21 cellular contexts compared by ENCODE assay signal in genomic region chr6:14511192-14511591, GRCh38.
DNase-seq lines count a peak whose midpoint lies in the region; ATAC-seq and TF ChIP-seq lines count a peak whose summit lies in the region.
"Had no signal": no experiment of that assay in that cellular context is flagged by ENCODE, and none has a peak within 500 bp of the region (broad histone marks: within the 10 kb centered on the region; RNA-seq: fewer than 3 reads in every experiment).

No MANE protein-coding gene starts in this region.

- H3K9ac ChIP-seq in Loucy (ENCODE audit: low read depth, low read length, poor library complexity, severe bottlenecking), result peak overlapping the region; percentile 4
- H3K9ac ChIP-seq: BLaER1 treated with 17β-estradiol and CSF1 and Interleukin-3, amounts not matched to agents 10 nM and 100 nM had no signal

- no peaks in the 10 kb centered on the region for H3K79me2 ChIP-seq in Loucy (ENCODE audit: insufficient read depth, low read length)

- H3K9me2 ChIP-seq in Loucy (replicated peaks; ENCODE audit: low read depth, low read length), result no peaks in the 10 kb centered on the region

- no peaks in the 10 kb centered on the region for H3K27me3 ChIP-seq in Loucy (ENCODE audit: insufficient read depth, low read length, poor library complexity, severe bottlenecking)
- no peaks in the 10 kb centered on the region for H3K27me3 ChIP-seq in esophagus muscularis mucosa
- H3K27me3 ChIP-seq: BE2C; BLaER1 treated with 17β-estradiol and CSF1 and Interleukin-3, amounts not matched to agents 10 nM and 100 nM had no signal

- intact Hi-C loops in esophagus muscularis mucosa (cut with DNase I), result no loop called here
- intact Hi-C loops in activated T-helper 1 cell treated with anti-CD3 and anti-CD28 coated beads, Interleukin-12 subunit alpha, Interleukin-12 subunit beta, Interleukin-2, Interleukin-4 antibody, amounts not matched to agents 30 ng/mL and 10 ng/mL and 1 ng/mL, durations not matched to agents 14 hours and 24 hours and 36 hours (cut with micrococcal nuclease), result no loop called here

- TF ChIP-seq CTCF in Loucy (conservative IDR thresholded peaks at IDR 0.05; ENCODE audit: low read length) (no peak), esophagus muscularis mucosa (IDR thresholded peaks at IDR 0.05) (no peak), fibroblast of the aortic adventitia (IDR thresholded peaks at IDR 0.05; ENCODE audit: insufficient read depth, low read length) (no peak)

- no peak overlapping the region for H3K4me2 ChIP-seq in Loucy (ENCODE audit: low read depth, low read length, poor library complexity, severe bottlenecking)
- H3K4me2 ChIP-seq: BLaER1 treated with 17β-estradiol and CSF1 and Interleukin-3, amounts not matched to agents 10 nM and 100 nM; GM23338 had no signal

- no peaks in the 10 kb centered on the region for H3K9me3 ChIP-seq in Loucy (ENCODE audit: insufficient read depth, low read depth, low read length)
- H3K9me3 ChIP-seq in esophagus muscularis mucosa, result no peaks in the 10 kb centered on the region
- H3K9me3 ChIP-seq: BE2C had no signal

- peaks cover 7% of the 10 kb centered on the region for H3K4me1 Mint-ChIP-seq in activated T-helper 1 cell treated with anti-CD3 and anti-CD28 coated beads, Interleukin-12 subunit alpha, Interleukin-12 subunit beta, Interleukin-2, Interleukin-4 antibody, amounts not matched to agents 30 ng/mL and 10 ng/mL and 1 ng/mL, durations not matched to agents 14 hours and 24 hours and 36 hours (ENCODE audit: low read depth)

- TF ChIP-seq EP300 in esophagus muscularis mucosa (IDR thresholded peaks at IDR 0.05), result no peak

- ATAC-seq in GM19035 (IDR thresholded peaks at IDR 0.05; ENCODE audit: unreplicated experiment), result no peak
- no peak for ATAC-seq in GM21528 (IDR thresholded peaks at IDR 0.05; ENCODE audit: low FRiP score, unreplicated experiment)
- ATAC-seq: GM23338, HCT116 had no signal

- 0 out of 2 replicates have a peak overlapping the region, but pooled peaks have one; percentile 24 for H2AFZ ChIP-seq in Loucy (ENCODE audit: low read length)
- H2AFZ ChIP-seq: GM23338 had no signal

- H3K4me3 ChIP-seq in Loucy (ENCODE audit: low read length, poor library complexity, severe bottlenecking) (no peak overlapping the region), esophagus muscularis mucosa (no peak overlapping the region), fibroblast of the aortic adventitia (ENCODE audit: low read depth, low read length) (no peak overlapping the region)
- H3K4me3 ChIP-seq: BLaER1 treated with 17β-estradiol and CSF1 and Interleukin-3, amounts not matched to agents 10 nM and 100 nM; GM23338 had no signal

- H3K9me3 Mint-ChIP-seq in activated T-helper 1 cell treated with anti-CD3 and anti-CD28 coated beads, Interleukin-12 subunit alpha, Interleukin-12 subunit beta, Interleukin-2, Interleukin-4 antibody, amounts not matched to agents 30 ng/mL and 10 ng/mL and 1 ng/mL, durations not matched to agents 14 hours and 24 hours and 36 hours, result no peaks in the 10 kb centered on the region
- H3K9me3 Mint-ChIP-seq: CD14-positive monocyte; CD4-positive, alpha-beta T cell; CD8-positive, alpha-beta memory T cell; GM23338; H9 had no signal

- H3K4me1 ChIP-seq in Loucy (ENCODE audit: insufficient read depth, low read length, poor library complexity, severe bottlenecking) (peaks cover 64% of the 10 kb centered on the region), esophagus muscularis mucosa (no peaks in the 10 kb centered on the region)
- H3K4me1 ChIP-seq: BE2C had no signal

- no peak overlapping the region for H3K4me3 Mint-ChIP-seq in activated T-helper 1 cell treated with anti-CD3 and anti-CD28 coated beads, Interleukin-12 subunit alpha, Interleukin-12 subunit beta, Interleukin-2, Interleukin-4 antibody, amounts not matched to agents 30 ng/mL and 10 ng/mL and 1 ng/mL, durations not matched to agents 14 hours and 24 hours and 36 hours
- H3K4me3 Mint-ChIP-seq: CD14-positive monocyte; CD4-positive, alpha-beta T cell; CD8-positive, alpha-beta memory T cell; GM23338; H9 had no signal

- H3F3A ChIP-seq in Loucy (ENCODE audit: low read depth), result no peaks in the 10 kb centered on the region

- no peak overlapping the region for H3K27ac Mint-ChIP-seq in activated T-helper 1 cell treated with anti-CD3 and anti-CD28 coated beads, Interleukin-12 subunit alpha, Interleukin-12 subunit beta, Interleukin-2, Interleukin-4 antibody, amounts not matched to agents 30 ng/mL and 10 ng/mL and 1 ng/mL, durations not matched to agents 14 hours and 24 hours and 36 hours
- H3K27ac Mint-ChIP-seq: CD14-positive monocyte; CD4-positive, alpha-beta T cell; GM23338 had no signal

- H4K20me1 ChIP-seq in Loucy (ENCODE audit: insufficient read depth, low read length, poor library complexity, severe bottlenecking), result no peaks in the 10 kb centered on the region
- H4K20me1 ChIP-seq: BLaER1 treated with 17β-estradiol and CSF1 and Interleukin-3, amounts not matched to agents 10 nM and 100 nM had no signal

- peaks cover 14% of the 10 kb centered on the region for H3K27me3 Mint-ChIP-seq in activated T-helper 1 cell treated with anti-CD3 and anti-CD28 coated beads, Interleukin-12 subunit alpha, Interleukin-12 subunit beta, Interleukin-2, Interleukin-4 antibody, amounts not matched to agents 30 ng/mL and 10 ng/mL and 1 ng/mL, durations not matched to agents 14 hours and 24 hours and 36 hours (ENCODE audit: insufficient read depth)
- H3K27me3 Mint-ChIP-seq: CD4-positive, alpha-beta T cell had no signal

- no peaks in the 10 kb centered on the region for H3K36me3 ChIP-seq in Loucy (ENCODE audit: insufficient read depth, low read length)
- no peaks in the 10 kb centered on the region for H3K36me3 ChIP-seq in esophagus muscularis mucosa
- H3K36me3 ChIP-seq: BE2C; BLaER1 treated with 17β-estradiol and CSF1 and Interleukin-3, amounts not matched to agents 10 nM and 100 nM had no signal

- WGBS in esophagus muscularis mucosa, result 81% methylated on average over 2 of the region's 2 CpGs

- no peak for TF ChIP-seq POLR2A in esophagus muscularis mucosa (IDR thresholded peaks at IDR 0.05; ENCODE audit: low read depth)

- H3K36me3 Mint-ChIP-seq in activated T-helper 1 cell treated with anti-CD3 and anti-CD28 coated beads, Interleukin-12 subunit alpha, Interleukin-12 subunit beta, Interleukin-2, Interleukin-4 antibody, amounts not matched to agents 30 ng/mL and 10 ng/mL and 1 ng/mL, durations not matched to agents 14 hours and 24 hours and 36 hours (ENCODE audit: low read depth), result no peaks in the 10 kb centered on the region
- H3K36me3 Mint-ChIP-seq: CD8-positive, alpha-beta memory T cell had no signal

- H3K27ac ChIP-seq in esophagus muscularis mucosa (replicated peaks in 1 of 4), result no peak overlapping the region
- H3K27ac ChIP-seq: BLaER1 treated with 17β-estradiol and CSF1 and Interleukin-3, amounts not matched to agents 10 nM and 100 nM had no signal

- DNase-seq in AG20443 (ENCODE audit: low spot score) (peak; percentile 36), esophagus muscularis mucosa (ENCODE audit: extremely low spot score) (peak; percentile 75), fibroblast of the aortic adventitia (ENCODE audit: low read depth) (peak; percentile 33), 8988T (no peak)
- no peak for DNase-seq in activated T-helper 1 cell treated with anti-CD3 and anti-CD28 coated beads, Interleukin-12 subunit alpha, Interleukin-12 subunit beta, Interleukin-2, Interleukin-4 antibody, amounts not matched to agents 30 ng/mL and 10 ng/mL and 1 ng/mL, durations not matched to agents 14 hours and 24 hours and 36 hours (ENCODE audit: low spot score)
- DNase-seq: AML-193; BE2C; CD4-positive, alpha-beta T cell; CD8-positive, alpha-beta memory T cell; DMS 273 treated with DMSO at 0.1 percent for 48 hours; DMS79; EL; GDM1; H9 had no signal

Comparison
In these comparisons a context has a peak if more than half of its experiments do, and no peak if none do; other contexts are left out.
1. DNase-seq: peak in AG20443 (single experiment), esophagus muscularis mucosa (single experiment) and fibroblast of the aortic adventitia (single experiment); none in activated T-helper 1 cell treated with anti-CD3 and anti-CD28 coated beads, Interleukin-12 subunit alpha, Interleukin-12 subunit beta, Interleukin-2, Interleukin-4 antibody, amounts not matched to agents 30 ng/mL and 10 ng/mL and 1 ng/mL, durations not matched to agents 14 hours and 24 hours and 36 hours (single experiment) and 8988T (single experiment).